Comparison of ENCODE assay signal across 1 cellular context in the genomic region with DNA sequence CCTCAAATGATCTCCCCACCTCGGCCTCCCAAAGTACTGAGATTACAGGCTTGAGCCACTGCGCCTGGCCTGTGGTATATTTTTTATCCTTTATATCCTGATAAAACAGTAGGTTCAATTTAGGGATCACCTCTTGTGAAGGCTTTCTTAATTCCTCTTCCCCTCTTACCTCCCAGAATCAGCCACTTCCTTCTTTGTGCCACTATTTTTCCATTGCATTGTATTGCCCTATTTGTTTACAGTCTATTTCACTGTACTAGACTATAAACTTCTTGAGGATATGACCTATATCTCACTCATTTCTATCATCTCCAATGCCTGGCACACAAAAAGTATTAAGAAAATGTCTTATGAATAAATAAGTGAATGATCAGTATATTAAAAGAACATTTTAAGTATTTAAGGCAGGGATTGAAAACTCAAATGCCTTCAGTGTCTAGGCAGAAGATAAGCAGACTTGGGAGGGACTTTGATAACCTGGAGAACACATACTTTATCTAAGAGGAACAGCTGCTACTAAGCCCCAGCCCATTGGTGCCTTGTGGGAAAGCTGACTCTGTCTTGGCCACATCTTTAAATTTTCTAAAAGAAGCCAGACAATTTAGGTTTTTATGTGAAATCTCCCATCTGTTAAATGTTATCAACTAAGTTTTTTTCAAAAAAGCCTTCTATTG.
TF ChIP-seq lines count a peak whose summit lies in the region.

No MANE protein-coding gene starts in this region.

TF ChIP-seq in K562, 482 proteins besides CTCF, POLR2A, EP300 and RAD21 (continued from another document and continues in another):
- TF ChIP-seq CUX1 (CRISPR knock-in tag; IDR thresholded peaks at IDR 0.05) (no peak), HMG20B (CRISPR knock-in tag; IDR thresholded peaks at IDR 0.05) (no peak), MYNN (IDR thresholded peaks at IDR 0.05) (0 out of 2 replicates have a peak, but pooled peaks have one; percentile 41), MYNN (CRISPR knock-in tag; IDR thresholded peaks at IDR 0.05) (no peak), ZNF717 (CRISPR knock-in tag; IDR thresholded peaks at IDR 0.05) (no peak), DPF2 (IDR thresholded peaks at IDR 0.05) (peak; percentile 97), TFAM (CRISPR knock-in tag; conservative IDR thresholded peaks at IDR 0.05) (no peak), ZBTB8A (IDR thresholded peaks at IDR 0.05; ENCODE audit: partially characterized antibody) (no peak), SRSF7 (optimal IDR thresholded peaks at IDR 0.05; ENCODE audit: low read depth, low read length) (no peak), ZNF507 (tag; conservative IDR thresholded peaks at IDR 0.05) (no peak), TEAD1 (CRISPR knock-in tag; IDR thresholded peaks at IDR 0.05) (no peak), CBX5 (IDR thresholded peaks at IDR 0.05; ENCODE audit: borderline replicate concordance, low read depth) (no peak), SPI1 (IDR thresholded peaks at IDR 0.05; ENCODE audit: borderline replicate concordance, low read depth, low read length) (peak; percentile 82; the same call in 1 of the 2 replicates), ZBTB12 (CRISPR knock-in tag; IDR thresholded peaks at IDR 0.05) (no peak), CREB1 (IDR thresholded peaks at IDR 0.05) (peak; percentile 36; the same call in 1 of the 2 replicates), CREB1 (CRISPR knock-in tag; IDR thresholded peaks at IDR 0.05) (no peak), MAFG (tag; conservative IDR thresholded peaks at IDR 0.05) (no peak), ZZZ3 (IDR thresholded peaks at IDR 0.05) (no peak), CEBPZ (IDR thresholded peaks at IDR 0.05; ENCODE audit: borderline replicate concordance, low read depth, low read length) (no peak), RBBP5 (IDR thresholded peaks at IDR 0.05; ENCODE audit: borderline replicate concordance, insufficient read depth, low read length, poor library complexity, severe bottlenecking) (no peak), ZNF766 (CRISPR knock-in tag; conservative IDR thresholded peaks at IDR 0.05) (peak; percentile 51; the same call in 1 of the 2 replicates), SIN3B (IDR thresholded peaks at IDR 0.05; ENCODE audit: low read depth) (no peak), FUS (optimal IDR thresholded peaks at IDR 0.05; ENCODE audit: low read depth, low read length) (no peak), PKNOX1 (IDR thresholded peaks at IDR 0.05) (no peak), ZNF3 (CRISPR knock-in tag; IDR thresholded peaks at IDR 0.05) (no peak), ZNF133 (CRISPR knock-in tag; IDR thresholded peaks at IDR 0.05) (no peak), STAT5A (IDR thresholded peaks at IDR 0.05; ENCODE audit: borderline replicate concordance, low read length) (peak; percentile 93), MYBL2 (IDR thresholded peaks at IDR 0.05; ENCODE audit: low read depth) (no peak), MYBL2 (CRISPR knock-in tag; IDR thresholded peaks at IDR 0.05; ENCODE audit: borderline replicate concordance) (no peak), XRCC3 (IDR thresholded peaks at IDR 0.05) (no peak), TRIM28 (IDR thresholded peaks at IDR 0.05) (no peak), PTTG1 (tag; IDR thresholded peaks at IDR 0.05; ENCODE audit: low read depth) (no peak), HNRNPL (IDR thresholded peaks at IDR 0.05; ENCODE audit: low read depth, low read length) (no peak), MEF2D (tag; conservative IDR thresholded peaks at IDR 0.05; ENCODE audit: low read depth) (no peak), HES1 (IDR thresholded peaks at IDR 0.05; ENCODE audit: low read depth) (0 out of 2 replicates have a peak, but pooled peaks have one; percentile 44), HINFP (tag; conservative IDR thresholded peaks at IDR 0.05; ENCODE audit: low read depth) (no peak), ZBTB34 (CRISPR knock-in tag; IDR thresholded peaks at IDR 0.05) (no peak), SRSF3 (IDR thresholded peaks at IDR 0.05; ENCODE audit: insufficient read depth, low read length) (no peak), RUNX1 (IDR thresholded peaks at IDR 0.05; ENCODE audit: low read depth) (no peak)
- TF ChIP-seq, protein P1, sequence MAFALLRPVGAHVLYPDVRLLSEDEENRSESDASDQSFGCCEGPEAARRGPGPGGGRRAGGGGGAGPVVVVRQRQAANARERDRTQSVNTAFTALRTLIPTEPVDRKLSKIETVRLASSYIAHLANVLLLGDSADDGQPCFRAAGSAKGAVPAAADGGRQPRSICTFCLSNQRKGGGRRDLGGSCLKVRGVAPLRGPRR (CRISPR knock-in tag; IDR thresholded peaks at IDR 0.05): no peak
- TF ChIP-seq, protein P2, sequence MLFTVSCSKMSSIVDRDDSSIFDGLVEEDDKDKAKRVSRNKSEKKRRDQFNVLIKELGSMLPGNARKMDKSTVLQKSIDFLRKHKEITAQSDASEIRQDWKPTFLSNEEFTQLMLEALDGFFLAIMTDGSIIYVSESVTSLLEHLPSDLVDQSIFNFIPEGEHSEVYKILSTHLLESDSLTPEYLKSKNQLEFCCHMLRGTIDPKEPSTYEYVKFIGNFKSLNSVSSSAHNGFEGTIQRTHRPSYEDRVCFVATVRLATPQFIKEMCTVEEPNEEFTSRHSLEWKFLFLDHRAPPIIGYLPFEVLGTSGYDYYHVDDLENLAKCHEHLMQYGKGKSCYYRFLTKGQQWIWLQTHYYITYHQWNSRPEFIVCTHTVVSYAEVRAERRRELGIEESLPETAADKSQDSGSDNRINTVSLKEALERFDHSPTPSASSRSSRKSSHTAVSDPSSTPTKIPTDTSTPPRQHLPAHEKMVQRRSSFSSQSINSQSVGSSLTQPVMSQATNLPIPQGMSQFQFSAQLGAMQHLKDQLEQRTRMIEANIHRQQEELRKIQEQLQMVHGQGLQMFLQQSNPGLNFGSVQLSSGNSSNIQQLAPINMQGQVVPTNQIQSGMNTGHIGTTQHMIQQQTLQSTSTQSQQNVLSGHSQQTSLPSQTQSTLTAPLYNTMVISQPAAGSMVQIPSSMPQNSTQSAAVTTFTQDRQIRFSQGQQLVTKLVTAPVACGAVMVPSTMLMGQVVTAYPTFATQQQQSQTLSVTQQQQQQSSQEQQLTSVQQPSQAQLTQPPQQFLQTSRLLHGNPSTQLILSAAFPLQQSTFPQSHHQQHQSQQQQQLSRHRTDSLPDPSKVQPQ (CRISPR knock-in tag; IDR thresholded peaks at IDR 0.05; ENCODE audit: borderline replicate concordance): no peak
- TF ChIP-seq, protein P3, sequence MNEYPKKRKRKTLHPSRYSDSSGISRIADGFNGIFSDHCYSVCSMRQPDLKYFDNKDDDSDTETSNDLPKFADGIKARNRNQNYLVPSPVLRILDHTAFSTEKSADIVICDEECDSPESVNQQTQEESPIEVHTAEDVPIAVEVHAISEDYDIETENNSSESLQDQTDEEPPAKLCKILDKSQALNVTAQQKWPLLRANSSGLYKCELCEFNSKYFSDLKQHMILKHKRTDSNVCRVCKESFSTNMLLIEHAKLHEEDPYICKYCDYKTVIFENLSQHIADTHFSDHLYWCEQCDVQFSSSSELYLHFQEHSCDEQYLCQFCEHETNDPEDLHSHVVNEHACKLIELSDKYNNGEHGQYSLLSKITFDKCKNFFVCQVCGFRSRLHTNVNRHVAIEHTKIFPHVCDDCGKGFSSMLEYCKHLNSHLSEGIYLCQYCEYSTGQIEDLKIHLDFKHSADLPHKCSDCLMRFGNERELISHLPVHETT (CRISPR knock-in tag; conservative IDR thresholded peaks at IDR 0.05 in 1 of 2, IDR thresholded peaks at IDR 0.05 in 1 of 2): peak in 1 of 2 experiments; percentile 50; a peak in 1 of 4 replicates
